In genomic region chr4:35525192-35525978, GRCh38 we compare ENCODE assay signal across 13 cellular contexts.
DNase-seq lines count a peak whose midpoint lies in the region; ATAC-seq and TF ChIP-seq lines count a peak whose summit lies in the region.
"Had no signal": no experiment of that assay in that cellular context is flagged by ENCODE, and none has a peak within 500 bp of the region (broad histone marks: within the 10 kb centered on the region; RNA-seq: fewer than 3 reads in every experiment).

No MANE protein-coding gene starts in this region.

- no peaks in the 10 kb centered on the region for H3K9me3 Mint-ChIP-seq in CD8-positive, alpha-beta T cell

- CTCF ChIA-PET in CD8-positive, alpha-beta T cell (lab: Charles Lee): no interaction called here
- CTCF ChIA-PET in RWPE1 (lab: Yijun Ruan, JAX): no interaction called here

- no peak overlapping the region for H3K9ac ChIP-seq in HUES6 (ENCODE audit: low read length)

- H3K27me3 Mint-ChIP-seq in CD8-positive, alpha-beta T cell (ENCODE audit: low read depth): no peaks in the 10 kb centered on the region

- H3K27me3 ChIP-seq in CD8-positive, alpha-beta T cell (ENCODE audit: insufficient read depth, low read length): no peaks in the 10 kb centered on the region
- H3K27me3 ChIP-seq in HUES6 (ENCODE audit: control insufficient read depth, insufficient read depth, low read length): no peaks in the 10 kb centered on the region
- H3K27me3 ChIP-seq: uterus had no signal

- intact Hi-C loops in CD8-positive, alpha-beta T cell (cut with DNase I, micrococcal nuclease): no loop called here
- intact Hi-C loops in mucosa of descending colon (cut with DNase I, micrococcal nuclease): no loop called here

- H3K36me3 Mint-ChIP-seq in CD8-positive, alpha-beta T cell: no peaks in the 10 kb centered on the region

- no peaks in the 10 kb centered on the region for H3K9me3 ChIP-seq in CD8-positive, alpha-beta T cell (ENCODE audit: low read length)
- H3K9me3 ChIP-seq in HUES6 (ENCODE audit: control insufficient read depth, insufficient read depth, low read depth, low read length) (no peaks in the 10 kb centered on the region), mucosa of descending colon (peaks cover 12% of the 10 kb centered on the region)
- H3K9me3 ChIP-seq: uterus had no signal

- no peak for TF ChIP-seq CTCF in CD8-positive, alpha-beta T cell (IDR thresholded peaks at IDR 0.05)
- no peak for TF ChIP-seq CTCF in mucosa of descending colon (IDR thresholded peaks at IDR 0.05)
- TF ChIP-seq CTCF in RWPE1 (conservative IDR thresholded peaks at IDR 0.05; ENCODE audit: low read depth): no peak

- H3K4me1 ChIP-seq in CD8-positive, alpha-beta T cell (ENCODE audit: insufficient read depth, low read length): no peaks in the 10 kb centered on the region
- H3K4me1 ChIP-seq in HUES6 (ENCODE audit: control insufficient read depth, insufficient read depth, low read length) (peaks cover 16% of the 10 kb centered on the region), mucosa of descending colon (ENCODE audit: low read depth) (no peaks in the 10 kb centered on the region)
- H3K4me1 ChIP-seq: uterus had no signal

- no peak overlapping the region for H3K27ac ChIP-seq in CD8-positive, alpha-beta T cell (ENCODE audit: low read depth, low read length)
- no peak overlapping the region for H3K27ac ChIP-seq in HUES6 (ENCODE audit: low read depth, low read length)
- H3K27ac ChIP-seq in cingulate gyrus (ENCODE audit: low read depth, low read length): peak overlapping the region; percentile 65
- no peak overlapping the region for H3K27ac ChIP-seq in RWPE1
- H3K27ac ChIP-seq: uterus had no signal

- no peaks in the 10 kb centered on the region for H3K4me1 Mint-ChIP-seq in CD8-positive, alpha-beta T cell (ENCODE audit: low read depth)

- H3K36me3 ChIP-seq in CD8-positive, alpha-beta T cell (ENCODE audit: insufficient read depth, low read length): no peaks in the 10 kb centered on the region
- H3K36me3 ChIP-seq in HUES6 (ENCODE audit: control insufficient read depth, insufficient read depth, low read length): no peaks in the 10 kb centered on the region
- H3K36me3 ChIP-seq in mucosa of descending colon (ENCODE audit: low read depth): no peaks in the 10 kb centered on the region
- H3K36me3 ChIP-seq: uterus had no signal

- DNase-seq in CD8-positive, alpha-beta T cell: peak in 1 of 7 experiments; percentile 29
- DNase-seq in mucosa of descending colon: peak in 2 of 3 donors; percentile 21 to 26
- no peak for DNase-seq in RWPE1 (ENCODE audit: low spot score)
- DNase-seq in OCI-M1 (lab: John Stamatoyannopoulos, UW): no peak
- DNase-seq: cortex of kidney, DND-41, left ventricle myocardium superior, T-helper 9 cell, uterus had no signal

- POLR2A ChIA-PET in CD8-positive, alpha-beta T cell (lab: Charles Lee): no interaction called here
- POLR2A ChIA-PET in RWPE1 (lab: Yijun Ruan, JAX; ENCODE audit: low non-redundant PET): no interaction called here

- peak overlapping the region; percentile 37 for H3K27ac Mint-ChIP-seq in CD8-positive, alpha-beta T cell

- H3K4me3 ChIP-seq in CD8-positive, alpha-beta T cell (ENCODE audit: low read depth, low read length): no peak overlapping the region
- peak overlapping the region; percentile 37 for H3K4me3 ChIP-seq in HUES6 (ENCODE audit: low read depth, low read length)
- H3K4me3 ChIP-seq in mucosa of descending colon: no peak overlapping the region
- H3K4me3 ChIP-seq: uterus had no signal

- H3K4me3 Mint-ChIP-seq in CD8-positive, alpha-beta T cell: peak overlapping the region; percentile 56

- peak; percentile 87 for ATAC-seq in CD8-positive, alpha-beta T cell
- ATAC-seq in mucosa of descending colon (no peak), GM18498 (IDR thresholded peaks at IDR 0.05; ENCODE audit: unreplicated experiment) (no peak), HG02981 (IDR thresholded peaks at IDR 0.05; ENCODE audit: unreplicated experiment) (no peak)
- ATAC-seq: left ventricle myocardium superior had no signal

Comparison
In these comparisons a context has a peak if more than half of its experiments do, and no peak if none do; other contexts are left out.
1. DNase-seq: peak in mucosa of descending colon (2 of 3); none in RWPE1 (single experiment) and OCI-M1 (single experiment).